ENCODE assay signal across 8 cellular contexts in genomic region chr22:29031236-29031982, GRCh38. TPM values are rescaled to one million over a fixed set of nuclear protein-coding genes. Genes with fewer than 3 reads are reported as not detected.
DNase-seq lines count a peak whose midpoint lies in the region; ATAC-seq, FAIRE-seq and TF ChIP-seq lines count a peak whose summit lies in the region.

No MANE protein-coding gene starts in this region.

- peak overlapping the region; percentile 99 for H3K27ac Mint-ChIP-seq in astrocyte (ENCODE audit: unreplicated experiment)
- no peak overlapping the region for H3K27ac Mint-ChIP-seq in stimulated activated memory B cell treated with anti-CD40 and anti-IgM and Interleukin-4, amounts not matched to agents 10 μg/mL and 1 μg/mL and 100 μg/mL, for 72 hours

- ATAC-seq in HG02973 (IDR thresholded peaks at IDR 0.05; ENCODE audit: unreplicated experiment), result no peak
- no peak for ATAC-seq in HG03108 (IDR thresholded peaks at IDR 0.05; ENCODE audit: unreplicated experiment)
- no peak for ATAC-seq in stimulated activated memory B cell treated with anti-CD40 and anti-IgM and Interleukin-4, amounts not matched to agents 10 μg/mL and 1 μg/mL and 100 μg/mL, for 72 hours

- peaks cover 24% of the 10 kb centered on the region for H3K4me1 ChIP-seq in astrocyte (ENCODE audit: insufficient read depth, low read length)
- H3K4me1 ChIP-seq in sigmoid colon, result peaks cover 0 to 33% (median 31%) of the 10 kb centered on the region in 4 donors

- H3K27me3 Mint-ChIP-seq in astrocyte (ENCODE audit: low read depth, unreplicated experiment), result no peaks in the 10 kb centered on the region
- H3K27me3 Mint-ChIP-seq in stimulated activated memory B cell treated with anti-CD40 and anti-IgM and Interleukin-4, amounts not matched to agents 10 μg/mL and 1 μg/mL and 100 μg/mL, for 72 hours, result peaks cover 65% of the 10 kb centered on the region

- H3K36me3 ChIP-seq in astrocyte (ENCODE audit: insufficient read depth, low read length) (no peaks in the 10 kb centered on the region), sigmoid colon (no peaks in the 10 kb centered on the region)

- TF ChIP-seq CTCF in astrocyte (IDR thresholded peaks at IDR 0.05; ENCODE audit: insufficient read depth, low read depth, low read length), result no peak
- TF ChIP-seq CTCF in sigmoid colon (IDR thresholded peaks at IDR 0.05), result peak in 2 of 4 experiments; percentile 8 to 16

- peak overlapping the region; percentile 82 for H3K9ac ChIP-seq in astrocyte (ENCODE audit: low read length)

- H3K4me3 ChIP-seq in astrocyte (ENCODE audit: insufficient read depth, low read depth, low read length) (peak overlapping the region; percentile 49), sigmoid colon (peak overlapping the region; percentile 30 to 60 (median 52))

- H3K9me3 Mint-ChIP-seq in astrocyte (ENCODE audit: unreplicated experiment), result no peaks in the 10 kb centered on the region
- H3K9me3 Mint-ChIP-seq in stimulated activated memory B cell treated with anti-CD40 and anti-IgM and Interleukin-4, amounts not matched to agents 10 μg/mL and 1 μg/mL and 100 μg/mL, for 72 hours, result no peaks in the 10 kb centered on the region

- TF ChIP-seq EP300 in sigmoid colon (IDR thresholded peaks at IDR 0.05), result peak in 1 of 4 donors; percentile 76

- H3K4me1 Mint-ChIP-seq in astrocyte (ENCODE audit: low read depth, unreplicated experiment), result peaks cover 21% of the 10 kb centered on the region
- H3K4me1 Mint-ChIP-seq in stimulated activated memory B cell treated with anti-CD40 and anti-IgM and Interleukin-4, amounts not matched to agents 10 μg/mL and 1 μg/mL and 100 μg/mL, for 72 hours, result peaks cover 8% of the 10 kb centered on the region

- H3K4me3 Mint-ChIP-seq in astrocyte (ENCODE audit: unreplicated experiment), result peak overlapping the region; percentile 84
- H3K4me3 Mint-ChIP-seq in stimulated activated memory B cell treated with anti-CD40 and anti-IgM and Interleukin-4, amounts not matched to agents 10 μg/mL and 1 μg/mL and 100 μg/mL, for 72 hours, result no peak overlapping the region

- H3K27ac ChIP-seq in astrocyte (ENCODE audit: low read depth, low read length) (peak overlapping the region; percentile 97), sigmoid colon (peak overlapping the region; percentile 73 to 85 (median 84))

- H3K79me2 ChIP-seq in astrocyte (ENCODE audit: insufficient read depth, low read length), result no peaks in the 10 kb centered on the region

- FAIRE-seq in astrocyte (lab: Jason Lieb, UNC), result peak; percentile 76

- peak overlapping the region; percentile 82 for H3K4me2 ChIP-seq in astrocyte (ENCODE audit: low read length)

- H3K9me3 ChIP-seq in astrocyte (ENCODE audit: insufficient read depth, low read depth, low read length), result no peaks in the 10 kb centered on the region
- H3K9me3 ChIP-seq in sigmoid colon, result no peaks in the 10 kb centered on the region

- intact Hi-C loops in sigmoid colon (cut with DNase I), result loop anchor here (5.0 to 10.0 kb wide), 3 partner anchors 44 to 1007 kb away; partner anchors contain the start of gene ZNRF3

- peak overlapping the region; percentile 61 for H2AFZ ChIP-seq in astrocyte (ENCODE audit: low read depth, low read length)

- H4K20me1 ChIP-seq in astrocyte (ENCODE audit: insufficient read depth, low read length), result no peaks in the 10 kb centered on the region

- TF ChIP-seq POLR2A in sigmoid colon (IDR thresholded peaks at IDR 0.05), result no peak

- DNase-seq in HUDEP-2 (lab: John Stamatoyannopoulos, UW; ENCODE audit: unreplicated experiment in 76 of 76), result peak in 46 of 76 experiments; percentile 6 to 69 (median 31)
- peak; percentile 99 for DNase-seq in astrocyte (ENCODE audit: low read depth)
- peak; percentile 88 for DNase-seq in hepatic stellate cell (ENCODE audit: low spot score)
- peak; percentile 87 for DNase-seq in sigmoid colon
- no peak for DNase-seq in NCI-H748 (lab: John Stamatoyannopoulos, UW; ENCODE audit: unreplicated experiment)

- H3K36me3 Mint-ChIP-seq in astrocyte (ENCODE audit: low read depth, unreplicated experiment), result no peaks in the 10 kb centered on the region
- H3K36me3 Mint-ChIP-seq in stimulated activated memory B cell treated with anti-CD40 and anti-IgM and Interleukin-4, amounts not matched to agents 10 μg/mL and 1 μg/mL and 100 μg/mL, for 72 hours, result no peaks in the 10 kb centered on the region

- 20 to 38% methylated on average over 17 of the region's 17 CpGs for WGBS in sigmoid colon, 2 donors

- no peaks in the 10 kb centered on the region for H3K27me3 ChIP-seq in astrocyte (ENCODE audit: insufficient read depth, low read length)
- H3K27me3 ChIP-seq in sigmoid colon, result no peaks in the 10 kb centered on the region

RNA-seq across cellular contexts. Expression of gene C22orf31, which starts 30.2 kb away (rescaled TPM):
- total RNA-seq in astrocyte (not detected in 2 replicates), sigmoid colon (not detected)
- under 1 TPM in 1 of 3 donors, not detected in 2; 0.60 TPM for polyA plus RNA-seq in sigmoid colon

RNA-seq across cellular contexts. Expression of gene KREMEN1, which starts 41.4 kb away (rescaled TPM):
- total RNA-seq in astrocyte, result 3.3 and 5.9 TPM in 2 replicates
- total RNA-seq in sigmoid colon, result 1 to 10 TPM; 4.2 to 9.7 (median 5.2) TPM
- polyA plus RNA-seq in sigmoid colon, result 10 to 100 TPM in 1 of 3 donors, 1 to 10 TPM in 2; 6.7 to 13.2 (median 7.8) TPM
